In genomic region chr14:105117710-105118385, GRCh38 we compare ENCODE assay signal across 12 cellular contexts.
"Had no signal": no experiment of that assay in that cellular context is flagged by ENCODE, and none has a peak within 500 bp of the region (broad histone marks: within the 10 kb centered on the region; RNA-seq: fewer than 3 reads in every experiment).

No MANE protein-coding gene starts in this region.

- H3K36me3 ChIP-seq: cardiac muscle cell, left lung, thoracic aorta had no signal

- H3K27ac ChIP-seq: cardiac muscle cell, left lung, thoracic aorta had no signal

- H3K27me3 ChIP-seq: cardiac muscle cell had no signal

- H3K4me1 ChIP-seq: left lung had no signal

- ATAC-seq: natural killer cell treated with Interleukin-12 subunit alpha and Interleukin-12 subunit beta and Interleukin-15 and Interleukin-18, amount 100 ng/mL, for 72 hours; right cardiac atrium; stimulated activated naive CD8-positive, alpha-beta T cell treated with anti-CD3 and anti-CD28 coated beads, Interleukin-15, amount 100 ng/mL, for 72 hours; WTC11 had no signal

- DNase-seq: activated CD4-positive, alpha-beta T cell treated with anti-CD3 and anti-CD28 coated beads for 48 hours; activated effector memory CD4-positive, alpha-beta T cell treated with Interleukin-2 at 50 U/mL for 16 hours; activated naive CD4-positive, alpha-beta T cell treated with anti-CD3 and anti-CD28 coated beads, Interleukin-2, amount 50 U/mL, for 16 hours; activated T-cell treated with anti-CD3 and anti-CD28 coated beads, Interleukin-2, amount 50 U/mL, for 1 hour; left lung; right cardiac atrium; stimulated activated naive CD8-positive, alpha-beta T cell treated with anti-CD3 and anti-CD28 coated beads, Interleukin-15, amount 100 ng/mL, for 72 hours had no signal

- H3K4me2 ChIP-seq: smooth muscle cell had no signal

- H3K4me3 ChIP-seq: cardiac muscle cell, left lung, smooth muscle cell, thoracic aorta had no signal
